19 cellular contexts compared by ENCODE assay signal in the genomic region with DNA sequence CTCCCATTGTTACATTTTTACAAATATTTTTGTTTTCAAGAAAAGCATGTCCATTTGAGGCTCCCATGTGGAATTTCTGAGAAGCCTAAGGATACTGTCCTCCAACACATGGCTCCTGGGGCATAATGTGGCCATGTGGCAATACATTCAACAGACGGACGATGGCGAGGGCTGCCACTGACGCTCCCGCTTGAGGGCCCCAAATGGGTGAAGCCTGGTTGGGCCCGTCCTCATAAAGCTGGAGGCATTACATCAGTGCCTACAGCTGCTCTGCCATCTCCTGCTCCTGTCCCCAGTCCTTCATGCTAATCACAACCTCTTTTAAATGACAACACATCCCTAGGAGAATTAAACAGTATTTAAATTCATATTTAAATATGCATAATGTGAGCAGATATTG.
"Had no signal": no experiment of that assay in that cellular context is flagged by ENCODE, and none has a peak within 500 bp of the region (broad histone marks: within the 10 kb centered on the region; RNA-seq: fewer than 3 reads in every experiment).

No MANE protein-coding gene starts in this region.

- H3K27me3 ChIP-seq: body of pancreas, colonic mucosa, testis had no signal

- ATAC-seq: activated CD8-positive, alpha-beta memory T cell treated with anti-CD3 and anti-CD28 coated beads, Interleukin-2, amount 10 ng/mL, durations not matched to agents 7 days and 5 days; body of pancreas; stimulated activated memory B cell treated with anti-CD40 and anti-IgM and Interleukin-4, amounts not matched to agents 10 μg/mL and 1 μg/mL and 100 μg/mL, for 72 hours; T-cell had no signal

- H3K4me1 ChIP-seq: body of pancreas, colonic mucosa, testis had no signal

- H3K36me3 ChIP-seq: colonic mucosa had no signal

- H3K9me3 ChIP-seq: body of pancreas, colonic mucosa, lower lobe of right lung, SK-N-SH, testis had no signal

- H3K4me3 ChIP-seq: body of pancreas, colonic mucosa, lower lobe of right lung, testis had no signal

- DNase-seq: activated B cell treated with CpG ODN at 0.5 μM for 24 hours; activated CD4-positive, alpha-beta memory T cell treated with anti-CD3 and anti-CD28 coated beads, Interleukin-2, amount 10 ng/mL, durations not matched to agents 7 days and 5 days; activated CD4-positive, alpha-beta T cell treated with anti-CD3 and anti-CD28 coated beads for 4 hours; activated CD8-positive, alpha-beta memory T cell treated with anti-CD3 and anti-CD28 coated beads, Interleukin-2, amount 10 ng/mL, durations not matched to agents 7 days and 5 days; activated naive CD4-positive, alpha-beta T cell; activated naive CD8-positive, alpha-beta T cell treated with anti-CD3 and anti-CD28 coated beads, Interleukin-2, amount 10 ng/mL, durations not matched to agents 7 days and 5 days; amygdala; caudate nucleus; colonic mucosa; erythroblast; foreskin melanocyte; lower lobe of right lung; nephron progenitor cell; SK-N-SH; stimulated activated CD4-positive, alpha-beta T cell treated with anti-CD3 and anti-CD28 coated beads, Interleukin-4, amount 100 ng/mL, for 4 hours; T-cell; testis had no signal

- H3K27ac ChIP-seq: body of pancreas, colonic mucosa, lower lobe of right lung, testis had no signal
